10 cellular contexts compared by ENCODE assay signal in genomic region chr15:63481105-63481810, GRCh38. TPM values are rescaled to one million over a fixed set of nuclear protein-coding genes. Genes with fewer than 3 reads are reported as not detected.
DNase-seq lines count a peak whose midpoint lies in the region; ATAC-seq and TF ChIP-seq lines count a peak whose summit lies in the region.
"Had no signal": no experiment of that assay in that cellular context is flagged by ENCODE, and none has a peak within 500 bp of the region (broad histone marks: within the 10 kb centered on the region; RNA-seq: fewer than 3 reads in every experiment).

No MANE protein-coding gene starts in this region.

- no peaks in the 10 kb centered on the region for H3K27me3 ChIP-seq in naive thymus-derived CD4-positive, alpha-beta T cell (ENCODE audit: control insufficient read depth in 2 of 2, insufficient read depth in 2 of 2, low read length in 2 of 2)
- H3K27me3 ChIP-seq in BE2C, result no peaks in the 10 kb centered on the region

- intact Hi-C loops in naive thymus-derived CD4-positive, alpha-beta T cell (cut with micrococcal nuclease), result no loop called here

- peak overlapping the region; percentile 18 for H3K4me3 ChIP-seq in naive thymus-derived CD4-positive, alpha-beta T cell (ENCODE audit: low read length)
- no peak overlapping the region for H3K4me3 ChIP-seq in BE2C (ENCODE audit: low read depth, low read length)

- CTCF ChIA-PET in naive thymus-derived CD4-positive, alpha-beta T cell (lab: Charles Lee), result interaction anchor here (1.4 to 7.2 kb wide), 4 partner anchors 15 to 119 kb away, joined by 3 to 70 read pairs (median 14); partner anchors contain the start of gene USP3

- ATAC-seq in naive thymus-derived CD4-positive, alpha-beta T cell, result peak; percentile 18

- H3K36me3 Mint-ChIP-seq in activated naive CD8-positive, alpha-beta T cell, result no peaks in the 10 kb centered on the region
- H3K36me3 Mint-ChIP-seq in naive thymus-derived CD4-positive, alpha-beta T cell, result peaks cover 0 to 2% (median 0%) of the 10 kb centered on the region in 5 donors

- POLR2A ChIA-PET in naive thymus-derived CD4-positive, alpha-beta T cell (lab: Charles Lee), result interaction anchor here (1.2 to 16.5 kb wide), 5 partner anchors 8 to 59 kb away, joined by 4 to 392 read pairs (median 5); partner anchors contain the start of gene USP3

- no peaks in the 10 kb centered on the region for H3K9me3 ChIP-seq in naive thymus-derived CD4-positive, alpha-beta T cell (ENCODE audit: control insufficient read depth in 2 of 3, low read length in 3 of 3)
- no peaks in the 10 kb centered on the region for H3K9me3 ChIP-seq in BE2C

- H3K36me3 ChIP-seq in naive thymus-derived CD4-positive, alpha-beta T cell (ENCODE audit: control insufficient read depth in 2 of 3, insufficient read depth in 3 of 3, low read length in 3 of 3), result no peaks in the 10 kb centered on the region
- no peaks in the 10 kb centered on the region for H3K36me3 ChIP-seq in BE2C

- H3K27ac Mint-ChIP-seq in activated naive CD8-positive, alpha-beta T cell, result peak overlapping the region; percentile 97
- H3K27ac Mint-ChIP-seq in naive thymus-derived CD4-positive, alpha-beta T cell, result peak overlapping the region; percentile 99 to 100 (median 99)

- H3K27ac ChIP-seq in naive thymus-derived CD4-positive, alpha-beta T cell (ENCODE audit: low read depth, low read length), result peak overlapping the region; percentile 96

- peak overlapping the region; percentile 49 for H3K4me3 Mint-ChIP-seq in activated naive CD8-positive, alpha-beta T cell
- peak overlapping the region in 7 of 10 donors; percentile 42 to 90 (median 78) for H3K4me3 Mint-ChIP-seq in naive thymus-derived CD4-positive, alpha-beta T cell

- TF ChIP-seq CTCF in BE2C (IDR thresholded peaks at IDR 0.05; ENCODE audit: low read depth, low read length), result no peak

- no peaks in the 10 kb centered on the region for H3K9me3 Mint-ChIP-seq in activated naive CD8-positive, alpha-beta T cell (ENCODE audit: low read depth)
- H3K9me3 Mint-ChIP-seq in naive thymus-derived CD4-positive, alpha-beta T cell, result no peaks in the 10 kb centered on the region

- H3K4me1 Mint-ChIP-seq in activated naive CD8-positive, alpha-beta T cell (ENCODE audit: low read depth), result peaks cover 84% of the 10 kb centered on the region
- H3K4me1 Mint-ChIP-seq in naive thymus-derived CD4-positive, alpha-beta T cell, result peaks cover 46 to 91% (median 80%) of the 10 kb centered on the region in 7 donors

- H3K4me1 ChIP-seq in naive thymus-derived CD4-positive, alpha-beta T cell (ENCODE audit: control insufficient read depth in 2 of 2, insufficient read depth in 2 of 2, low read length in 2 of 2), result peaks cover 54 to 81% of the 10 kb centered on the region in 2 donors
- no peaks in the 10 kb centered on the region for H3K4me1 ChIP-seq in BE2C

- no peaks in the 10 kb centered on the region for H3K27me3 Mint-ChIP-seq in activated naive CD8-positive, alpha-beta T cell
- H3K27me3 Mint-ChIP-seq in naive thymus-derived CD4-positive, alpha-beta T cell, result no peaks in the 10 kb centered on the region

- peak; percentile 61 for DNase-seq in activated CD4-positive, alpha-beta T cell treated with anti-CD3 and anti-CD28 coated beads for 48 hours
- no peak for DNase-seq in activated CD4-positive, alpha-beta T cell treated with anti-CD3 and anti-CD28 coated beads, Interleukin-2, amount 50 U/mL, for 1 hour
- DNase-seq in LHCN-M2 (ENCODE audit: low read depth), result peak; percentile 52
- no peak for DNase-seq in naive thymus-derived CD4-positive, alpha-beta T cell
- no peak for DNase-seq in Ammon's horn (ENCODE audit: low spot score)
- no peak for DNase-seq in SHP77 (lab: John Stamatoyannopoulos, UW)
- no peak for DNase-seq in BE2C
- DNase-seq: foreskin melanocyte, NCI-H1930 had no signal

RNA-seq across cellular contexts. Expression of gene USP3, which starts 23.1 kb away (rescaled TPM):
- 21.2 and 24.3 TPM in 2 replicates for total RNA-seq in LHCN-M2 (2014; rRNA removed)
- polyA plus RNA-seq in LHCN-M2 (2012), result 10.2 TPM
- 100 to 1,000 TPM in 4 of 5 experiments, 10 to 100 TPM in 1; 64.2 to 288 (median 155) TPM for total RNA-seq in naive thymus-derived CD4-positive, alpha-beta T cell
- polyA plus RNA-seq in naive thymus-derived CD4-positive, alpha-beta T cell, result 10 to 100 TPM; 53.3 to 62.8 TPM
- polyA plus RNA-seq in BE2C (2012; ENCODE audit: insufficient read depth, insufficient read length, low read depth), result 19.5 TPM

Comparison
In these comparisons a context has a peak if more than half of its experiments do, and no peak if none do; other contexts are left out.
1. DNase-seq: peak in activated CD4-positive, alpha-beta T cell treated with anti-CD3 and anti-CD28 coated beads for 48 hours (single experiment) and LHCN-M2 (single experiment); none in activated CD4-positive, alpha-beta T cell treated with anti-CD3 and anti-CD28 coated beads, Interleukin-2, amount 50 U/mL, for 1 hour (single experiment), naive thymus-derived CD4-positive, alpha-beta T cell (0 of 9), Ammon's horn (single experiment), SHP77 (0 of 2) and BE2C (single experiment).